ENCODE assay signal across 20 cellular contexts in genomic region chr12:32179011-32179395, GRCh38.
A peak's percentile ranks its signal among the peaks of the same experiment; 100 is the strongest.
DNase-seq lines count a peak whose midpoint lies in the region; ATAC-seq, FAIRE-seq and TF ChIP-seq lines count a peak whose summit lies in the region.
"Had no signal": no experiment of that assay in that cellular context is flagged by ENCODE, and none has a peak within 500 bp of the region (broad histone marks: within the 10 kb centered on the region; RNA-seq: fewer than 3 reads in every experiment).

No MANE protein-coding gene starts in this region.

- H3K79me1 ChIP-seq in H1 (ENCODE audit: low read depth, low read length): no peaks in the 10 kb centered on the region

- FAIRE-seq in H1 (lab: Jason Lieb, UNC): no peak
- FAIRE-seq: RCC 7860 had no signal

- no peak overlapping the region for H2BK5ac ChIP-seq in H1 (ENCODE audit: low read depth, low read length)

- no peak overlapping the region for H3K4me3 ChIP-seq in H1 (ENCODE audit: extremely low read depth in 1 of 4, insufficient read depth in 2 of 4, low read depth in 3 of 4, low read length in 4 of 4)
- H3K4me3 ChIP-seq: SJCRH30 had no signal

- no peak overlapping the region for H2AFZ ChIP-seq in H1 (ENCODE audit: low read length)

- H3K4me2 ChIP-seq in H1 (ENCODE audit: insufficient read depth in 1 of 2, low read depth in 2 of 2, low read length in 2 of 2): no peak overlapping the region

- H3K9ac ChIP-seq in H1 (replicated peaks in 1 of 4; ENCODE audit: extremely low read depth in 1 of 4, low read depth in 3 of 4, low read length in 3 of 4): no peak overlapping the region

- H3K23ac ChIP-seq in H1 (ENCODE audit: insufficient read length): no peak overlapping the region

- H3K79me2 ChIP-seq in H1 (ENCODE audit: control insufficient read depth in 1 of 2, insufficient read depth in 2 of 2, low read length in 2 of 2): peaks cover 0 to 40% of the 10 kb centered on the region in 2 experiments; a peak in 2 of 4 replicates

- no peak overlapping the region for H2BK15ac ChIP-seq in H1 (ENCODE audit: low read length)

- intact Hi-C loops in sciatic nerve (cut with DNase I): no loop called here

- no peak overlapping the region for H4K91ac ChIP-seq in H1 (replicated peaks; ENCODE audit: insufficient read length, low read length)

- CTCF ChIA-PET in H1 (lab: Charles Lee; ENCODE audit: partially characterized antibody): interaction anchor here (0.6 to 1.1 kb wide), 2 partner anchors 13 to 543 kb away, joined by 3 read pairs; no protein-coding TSS in a partner anchor

- no peaks in the 10 kb centered on the region for H3K9me3 ChIP-seq in H1 (ENCODE audit: insufficient read depth in 2 of 2, low read depth in 1 of 2, low read length in 1 of 2)
- H3K9me3 ChIP-seq: SJCRH30 had no signal

- H3K4ac ChIP-seq in H1 (replicated peaks; ENCODE audit: insufficient read length, low read depth, low read length): no peak overlapping the region

- no peak for TF ChIP-seq RAD21 in H1 (IDR thresholded peaks at IDR 0.05 in 1 of 2, conservative IDR thresholded peaks at IDR 0.05 in 1 of 2; ENCODE audit: low read depth in 2 of 2, low read length in 2 of 2)

- H3K36me3 ChIP-seq in H1 (ENCODE audit: control insufficient read depth in 2 of 4, insufficient read depth in 4 of 4, low read length in 3 of 4): peaks cover 0 to under 1% (median 0%) of the 10 kb centered on the region in 4 experiments; a peak in 1 of 8 replicates
- H3K36me3 ChIP-seq: SJCRH30 had no signal

- POLR2A ChIA-PET in H1 (lab: Charles Lee; ENCODE audit: partially characterized antibody): interaction anchor here (1.5 kb wide), 1 partner anchor 26 kb away, joined by 3 read pairs; no protein-coding TSS in a partner anchor

- TF ChIP-seq CTCF in H1 (IDR thresholded peaks at IDR 0.05; ENCODE audit: control extremely low read depth in 1 of 3, insufficient read depth in 1 of 3, low read depth in 1 of 3, low read length in 3 of 3): no peak

- H3K4me1 ChIP-seq in H1 (replicated peaks in 1 of 4; ENCODE audit: control insufficient read depth in 3 of 4, insufficient read depth in 4 of 4, low read length in 3 of 4): peaks cover 0 to 9% (median 3%) of the 10 kb centered on the region in 4 experiments; a peak in 3 of 7 replicates

- ATAC-seq in sciatic nerve (no peak), GM21367 (IDR thresholded peaks at IDR 0.05; ENCODE audit: unreplicated experiment) (no peak)
- ATAC-seq: HCT116 had no signal

- H4K20me1 ChIP-seq in H1 (replicated peaks in 1 of 2; ENCODE audit: control insufficient read depth in 1 of 2, insufficient read depth in 2 of 2, low read length in 2 of 2): no peaks in the 10 kb centered on the region

- no peak overlapping the region for H2BK12ac ChIP-seq in H1 (ENCODE audit: low read depth, low read length)

- WGBS in H1 (ENCODE audit: extremely low coverage in 1 of 2, insufficient coverage in 1 of 2, insufficient read length in 1 of 2, insufficient replicate concordance in 2 of 2, low coverage in 1 of 2, low lambda C conversion rate in 2 of 2, missing lambda C conversion rate in 1 of 2), 2 experiments: 78% methylated on average over 6 of the region's 6 CpGs; no CpG with 5 or more reads in 1 of the 2 experiments

- no peak overlapping the region for H2AK5ac ChIP-seq in H1 (ENCODE audit: low read depth, low read length)

- no peaks in the 10 kb centered on the region for H3K23me2 ChIP-seq in H1 (ENCODE audit: low read depth, low read length)

- no peak overlapping the region for H4K8ac ChIP-seq in H1 (ENCODE audit: extremely low read depth, insufficient read depth, low read length)

- DNase-seq in NCI-H82 (lab: John Stamatoyannopoulos, UW): peak; percentile 33
- DNase-seq in NCI-H82 treated with DMSO at 0.1 percent for 48 hours (lab: John Stamatoyannopoulos, UW; ENCODE audit: unreplicated experiment): no peak
- DNase-seq in NCI-H526 (lab: John Stamatoyannopoulos, UW): peak; percentile 12 to 37
- no peak for DNase-seq in H1 (ENCODE audit: low read depth in 1 of 2, low spot score in 2 of 2)
- DNase-seq in sciatic nerve (ENCODE audit: low spot score): no peak
- no peak for DNase-seq in epidermal melanocyte (ENCODE audit: insufficient read length, low spot score)
- no peak for DNase-seq in NK-92 (lab: John Stamatoyannopoulos, UW; ENCODE audit: unreplicated experiment)
- DNase-seq: 8988T; AML-193; Calu3; CD8-positive, alpha-beta memory T cell; GF-D8; IMR-90; NCI-H1694; NCI-H748 treated with DMSO at 0.1 percent for 48 hours; OCI-M1; SJCRH30 had no signal

- no peak for TF ChIP-seq EP300 in H1 (IDR thresholded peaks at IDR 0.05; ENCODE audit: borderline replicate concordance in 1 of 2, low read depth in 2 of 2, low read length in 2 of 2)

- H2BK120ac ChIP-seq in H1 (replicated peaks; ENCODE audit: low read depth, low read length): no peak overlapping the region

- H4K5ac ChIP-seq in H1 (ENCODE audit: insufficient read length, low read depth, low read length): no peak overlapping the region

- H3K27me3 ChIP-seq in H1 (replicated peaks in 1 of 4; ENCODE audit: control insufficient read depth in 3 of 4, extremely low read depth in 1 of 4, insufficient read depth in 3 of 4, low read length in 3 of 4): no peaks in the 10 kb centered on the region
- H3K27me3 ChIP-seq: SJCRH30 had no signal

- no peak overlapping the region for H3K18ac ChIP-seq in H1 (ENCODE audit: extremely low read depth, low read length)

- H3K27ac ChIP-seq in H1 (ENCODE audit: low read depth, low read length): no peak overlapping the region
- H3K27ac ChIP-seq: SJCRH30 had no signal

- no peak overlapping the region for H3K14ac ChIP-seq in H1 (ENCODE audit: insufficient read length)

- no peak overlapping the region for H3K56ac ChIP-seq in H1 (replicated peaks; ENCODE audit: insufficient read length, low read depth, low read length)

- H2BK20ac ChIP-seq in H1 (ENCODE audit: low read length): no peak overlapping the region

- TF ChIP-seq POLR2A in H1 (IDR thresholded peaks at IDR 0.05; ENCODE audit: control extremely low read depth in 1 of 2, low read depth in 2 of 2, low read length in 2 of 2): no peak

TF ChIP-seq in H1, 55 proteins besides CTCF, POLR2A, EP300 and RAD21:
- TF ChIP-seq CBX5 (IDR thresholded peaks at IDR 0.05; ENCODE audit: low read depth, low read length) (no peak), TEAD4 (IDR thresholded peaks at IDR 0.05; ENCODE audit: low read depth, low read length) (0 out of 2 replicates have a peak, but pooled peaks have one; percentile 7)

Comparison
In these comparisons a context has a peak if more than half of its experiments do, and no peak if none do; other contexts are left out.
1. DNase-seq: peak in NCI-H82 (single experiment) and NCI-H526 (2 of 2); none in NCI-H82 treated with DMSO at 0.1 percent for 48 hours (single experiment), H1 (0 of 2), sciatic nerve (single experiment), epidermal melanocyte (single experiment) and NK-92 (single experiment).